ENCODE assay signal across 24 cellular contexts in genomic region chr5:24854350-24854749, GRCh38.
DNase-seq lines count a peak whose midpoint lies in the region; ATAC-seq, FAIRE-seq and TF ChIP-seq lines count a peak whose summit lies in the region.
"Had no signal": no experiment of that assay in that cellular context is flagged by ENCODE, and none has a peak within 500 bp of the region (broad histone marks: within the 10 kb centered on the region; RNA-seq: fewer than 3 reads in every experiment).

No MANE protein-coding gene starts in this region.

- TF ChIP-seq CTCF in RWPE1 (conservative IDR thresholded peaks at IDR 0.05; ENCODE audit: low read depth) (no peak), bronchial epithelial cell (IDR thresholded peaks at IDR 0.05; ENCODE audit: insufficient read depth, low read length, severe bottlenecking) (no peak), Peyer's patch (IDR thresholded peaks at IDR 0.05) (no peak)

- H3K4me3 ChIP-seq in bronchial epithelial cell (ENCODE audit: low read depth, low read length), result no peak overlapping the region
- no peak overlapping the region for H3K4me3 ChIP-seq in Peyer's patch
- H3K4me3 ChIP-seq: A549; BLaER1 treated with 17β-estradiol and CSF1 and Interleukin-3, amounts not matched to agents 10 nM and 100 nM; HAP-1 had no signal

- no peak overlapping the region for H3K27ac ChIP-seq in RWPE1
- H3K27ac ChIP-seq in Peyer's patch, result no peak overlapping the region
- H3K27ac ChIP-seq: A549; BLaER1 treated with 17β-estradiol and CSF1 and Interleukin-3, amounts not matched to agents 10 nM and 100 nM had no signal

- no peak for TF ChIP-seq POLR2A in Peyer's patch (IDR thresholded peaks at IDR 0.05)

- DNase-seq in HPDE6-E6E7 (ENCODE audit: extremely low spot score), result peak; percentile 9
- DNase-seq in RWPE1 (ENCODE audit: low spot score), result peak; percentile 32
- peak; percentile 24 for DNase-seq in bronchial epithelial cell (ENCODE audit: low read depth)
- no peak for DNase-seq in activated effector memory CD4-positive, alpha-beta T cell treated with Interleukin-2 at 50 U/mL for 16 hours
- no peak for DNase-seq in Peyer's patch
- DNase-seq: 8988T; ACHN; AML-193; BE2C; Calu3; CD4-positive, alpha-beta T cell; COR-L47; DMS53; DMS79 treated with DMSO at 0.1 percent for 48 hours; GF-D8; GOT3; HFFc6 had no signal

- no peak for ATAC-seq in GM19351 (IDR thresholded peaks at IDR 0.05; ENCODE audit: unreplicated experiment)
- ATAC-seq: A549 had no signal

- H3K36me3 ChIP-seq in bronchial epithelial cell (ENCODE audit: control insufficient read depth, insufficient read depth, low read length) (no peaks in the 10 kb centered on the region), Peyer's patch (no peaks in the 10 kb centered on the region)
- H3K36me3 ChIP-seq: BE2C; BLaER1 treated with 17β-estradiol and CSF1 and Interleukin-3, amounts not matched to agents 10 nM and 100 nM; HAP-1 had no signal

- H3K9me3 ChIP-seq in Peyer's patch, result no peaks in the 10 kb centered on the region
- H3K9me3 ChIP-seq: A549; BE2C; BLaER1 treated with 17β-estradiol and CSF1 and Interleukin-3, amounts not matched to agents 10 nM and 100 nM; HAP-1 had no signal

- POLR2A ChIA-PET in RWPE1 (lab: Yijun Ruan, JAX; ENCODE audit: low non-redundant PET), result no interaction called here

- no peaks in the 10 kb centered on the region for H3K4me1 ChIP-seq in Peyer's patch
- H3K4me1 ChIP-seq: A549; BE2C; BLaER1 treated with 17β-estradiol and CSF1 and Interleukin-3, amounts not matched to agents 10 nM and 100 nM; HAP-1 had no signal

- CTCF ChIA-PET in RWPE1 (lab: Yijun Ruan, JAX), result no interaction called here

- H3K27me3 ChIP-seq in bronchial epithelial cell (ENCODE audit: control insufficient read depth, insufficient read depth, low read length) (no peaks in the 10 kb centered on the region), Peyer's patch (no peaks in the 10 kb centered on the region)
- H3K27me3 ChIP-seq: BE2C; BLaER1 treated with 17β-estradiol and CSF1 and Interleukin-3, amounts not matched to agents 10 nM and 100 nM had no signal

- FAIRE-seq in bronchial epithelial cell (lab: Jason Lieb, UNC), result no peak
- FAIRE-seq: A549, GM12891, GM18507, H54 had no signal

Comparison
In these comparisons a context has a peak if more than half of its experiments do, and no peak if none do; other contexts are left out.
1. DNase-seq: peak in HPDE6-E6E7 (single experiment), RWPE1 (single experiment) and bronchial epithelial cell (single experiment); none in activated effector memory CD4-positive, alpha-beta T cell treated with Interleukin-2 at 50 U/mL for 16 hours (single experiment) and Peyer's patch (0 of 3).